Comparison of ENCODE assay signal across 19 cellular contexts in genomic region chrX:24563291-24564010, GRCh38.
DNase-seq lines count a peak whose midpoint lies in the region; FAIRE-seq and TF ChIP-seq lines count a peak whose summit lies in the region.
"Had no signal": no experiment of that assay in that cellular context is flagged by ENCODE, and none has a peak within 500 bp of the region (broad histone marks: within the 10 kb centered on the region; RNA-seq: fewer than 3 reads in every experiment).

No MANE protein-coding gene starts in this region.

- no peak overlapping the region for H3K4me2 ChIP-seq in neural progenitor cell
- H3K4me2 ChIP-seq: A549, GM23338, KMS-11, SK-N-SH had no signal

- no peak for TF ChIP-seq CTCF in D721Med (IDR thresholded peaks at IDR 0.05; ENCODE audit: insufficient read depth, missing control alignments)
- no peak for TF ChIP-seq CTCF in neural progenitor cell (IDR thresholded peaks at IDR 0.05)

- no peaks in the 10 kb centered on the region for H3K27me3 ChIP-seq in neural progenitor cell

- H3K9me3 ChIP-seq in neural progenitor cell (ENCODE audit: low read depth): no peaks in the 10 kb centered on the region
- H3K9me3 ChIP-seq: A549, SK-N-SH had no signal

- H2AFZ ChIP-seq in neural progenitor cell (replicated peaks): no peak overlapping the region
- H2AFZ ChIP-seq: GM23338 had no signal

- H3K27ac Mint-ChIP-seq in neural progenitor cell: peak overlapping the region; percentile 90
- H3K27ac Mint-ChIP-seq: CD4-positive, alpha-beta T cell; GM23338; HFFc6 had no signal

- H3K9ac ChIP-seq in neural progenitor cell: no peak overlapping the region
- H3K9ac ChIP-seq: KMS-11, SK-N-SH had no signal

- H3F3A ChIP-seq in neural progenitor cell (ENCODE audit: low read depth): no peaks in the 10 kb centered on the region

- DNase-seq in D721Med (ENCODE audit: insufficient read length, low spot score) (peak; percentile 16), NCI-H2171 treated with DMSO at 0.1 percent for 48 hours (lab: John Stamatoyannopoulos, UW) (peak; percentile 91), caudate nucleus (lab: John Stamatoyannopoulos, UW) (peak in 6 of 61 donors; percentile 0 to 3 (median 1)), neural progenitor cell (ENCODE audit: low spot score) (no peak), HTR-8/SVneo (ENCODE audit: insufficient read length, low spot score) (no peak), SKM-1 treated with dmso at 0.1 percent for 144 hours (lab: John Stamatoyannopoulos, UW; ENCODE audit: unreplicated experiment) (no peak)
- DNase-seq in stimulated activated CD4-positive, alpha-beta T cell treated with anti-CD3 and anti-CD28 coated beads, Interleukin-4, amount 100 ng/mL, for 4 hours: no peak
- DNase-seq: AML-193; Calu3; CD4-positive, alpha-beta T cell; HFFc6; NCI-H1105 treated with DMSO at 0.1 percent for 48 hours; NCI-H1930; NCI-H526 treated with DMSO at 0.1 percent for 48 hours; SK-N-SH had no signal

- no peak overlapping the region for H3K4me3 ChIP-seq in neural progenitor cell
- H3K4me3 ChIP-seq: A549, GM23338 had no signal

- H3K4me1 ChIP-seq in neural progenitor cell: no peaks in the 10 kb centered on the region
- H3K4me1 ChIP-seq: A549 had no signal

- peaks cover 6% of the 10 kb centered on the region for H3K4me1 Mint-ChIP-seq in neural progenitor cell
- H3K4me1 Mint-ChIP-seq: GM23338 had no signal

- no peak overlapping the region for H3K4me3 Mint-ChIP-seq in neural progenitor cell
- H3K4me3 Mint-ChIP-seq: CD4-positive, alpha-beta T cell; GM23338; HFFc6 had no signal

- no peaks in the 10 kb centered on the region for H3K36me3 Mint-ChIP-seq in neural progenitor cell

- peaks cover 5% of the 10 kb centered on the region for H3K27me3 Mint-ChIP-seq in neural progenitor cell (ENCODE audit: insufficient read depth, low read depth)
- H3K27me3 Mint-ChIP-seq: CD4-positive, alpha-beta T cell had no signal

- H4K20me1 ChIP-seq in neural progenitor cell (ENCODE audit: low read depth): no peaks in the 10 kb centered on the region

- no peaks in the 10 kb centered on the region for H3K79me2 ChIP-seq in neural progenitor cell (ENCODE audit: low read depth)

- no peaks in the 10 kb centered on the region for H3K9me3 Mint-ChIP-seq in neural progenitor cell
- H3K9me3 Mint-ChIP-seq: CD4-positive, alpha-beta T cell; GM23338; HFFc6 had no signal

- no peaks in the 10 kb centered on the region for H3K36me3 ChIP-seq in neural progenitor cell

- peak overlapping the region; percentile 39 for H3K27ac ChIP-seq in caudate nucleus (ENCODE audit: low read depth, low read length)
- no peak overlapping the region for H3K27ac ChIP-seq in neural progenitor cell
- H3K27ac ChIP-seq: A549, KMS-11 had no signal

- FAIRE-seq in D721Med (lab: Jason Lieb, UNC): peak; percentile 94
- no peak for FAIRE-seq in HTR-8/SVneo (lab: Jason Lieb, UNC)
- FAIRE-seq: A549, HepG2 had no signal

Comparison
In these comparisons a context has a peak if more than half of its experiments do, and no peak if none do; other contexts are left out.
1. DNase-seq: peak in D721Med (single experiment) and NCI-H2171 treated with DMSO at 0.1 percent for 48 hours (single experiment); none in neural progenitor cell (single experiment), HTR-8/SVneo (single experiment), SKM-1 treated with dmso at 0.1 percent for 144 hours (single experiment) and stimulated activated CD4-positive, alpha-beta T cell treated with anti-CD3 and anti-CD28 coated beads, Interleukin-4, amount 100 ng/mL, for 4 hours (0 of 2).